In genomic region chr16:66656547-66656946, GRCh38 we compare ENCODE assay signal across 16 cellular contexts. TPM values are rescaled to one million over a fixed set of nuclear protein-coding genes. Genes with fewer than 3 reads are reported as not detected.
DNase-seq lines count a peak whose midpoint lies in the region; TF ChIP-seq lines count a peak whose summit lies in the region.
"Had no signal": no experiment of that assay in that cellular context is flagged by ENCODE, and none has a peak within 500 bp of the region (broad histone marks: within the 10 kb centered on the region; RNA-seq: fewer than 3 reads in every experiment).

No MANE protein-coding gene starts in this region.

- TF ChIP-seq CTCF in HFFc6 (IDR thresholded peaks at IDR 0.05) = no peak
- no peak for TF ChIP-seq CTCF in mammary epithelial cell (conservative IDR thresholded peaks at IDR 0.05 in 1 of 2, IDR thresholded peaks at IDR 0.05 in 1 of 2; ENCODE audit: extremely low read depth in 1 of 2, insufficient read depth in 1 of 2, low read depth in 1 of 2, low read length in 2 of 2)

- no peaks in the 10 kb centered on the region for H3K9me3 Mint-ChIP-seq in HFFc6
- H3K9me3 Mint-ChIP-seq: CD4-positive, CD25-positive, alpha-beta regulatory T cell had no signal

- H3K4me1 ChIP-seq in ACC112 (ENCODE audit: control insufficient read depth, insufficient read depth, low read length, unreplicated experiment) (peaks cover 43% of the 10 kb centered on the region), mammary epithelial cell (ENCODE audit: insufficient read depth, low read length) (peaks cover 33% of the 10 kb centered on the region)

- in situ Hi-C loops in mammary epithelial cell (cut with MboI; ENCODE audit: low sequenced_read_pairs in 2 of 2) = no loop called here

- no peak overlapping the region for H3K4me3 Mint-ChIP-seq in HFFc6
- H3K4me3 Mint-ChIP-seq: CD4-positive, CD25-positive, alpha-beta regulatory T cell had no signal

- dilution Hi-C loops in mammary epithelial cell (cut with HindIII; ENCODE audit: low sequenced_read_pairs) = no loop called here

- H3K9ac ChIP-seq in mammary epithelial cell (ENCODE audit: insufficient read depth, low read length) = no peak overlapping the region

- H3K27me3 ChIP-seq in ACC112 (ENCODE audit: insufficient read depth, low read length) (no peaks in the 10 kb centered on the region), mammary epithelial cell (ENCODE audit: insufficient read depth, low read length) (no peaks in the 10 kb centered on the region)
- H3K27me3 ChIP-seq: BE2C had no signal

- intact Hi-C loops in mammary epithelial cell (cut with micrococcal nuclease) = no loop called here

- DNase-seq in HFFc6 (peak; percentile 18), mammary epithelial cell (peak; percentile 27), kidney tubule cell (ENCODE audit: low spot score) (peak; percentile 72), activated gamma-delta T cell (lab: John Stamatoyannopoulos, UW) (no peak), SIG-M5 treated with dmso at 0.1 percent for 504 hours (lab: John Stamatoyannopoulos, UW; ENCODE audit: unreplicated experiment) (no peak), activated T-cell treated with anti-CD3 and anti-CD28 coated beads for 4 hours (no peak), T-helper 9 cell (no peak)
- DNase-seq: 8988T; BE2C; Caco-2; CD4-positive, CD25-positive, alpha-beta regulatory T cell; DMS153; GOT3; NCI-H1694 treated with DMSO at 0.1 percent for 48 hours had no signal

- H2AFZ ChIP-seq in ACC112 (ENCODE audit: low read length, unreplicated experiment) = no peak overlapping the region
- H2AFZ ChIP-seq in mammary epithelial cell (ENCODE audit: low read depth, low read length) = no peak overlapping the region

- 63% methylated on average over 3 of the region's 3 CpGs for WGBS in mammary epithelial cell (ENCODE audit: low coverage, missing lambda C conversion rate)

- peaks cover 49% of the 10 kb centered on the region for H3K4me1 Mint-ChIP-seq in HFFc6 (ENCODE audit: low read depth)

- H3K36me3 ChIP-seq in ACC112 (ENCODE audit: insufficient read depth, low read length) = no peaks in the 10 kb centered on the region
- H3K36me3 ChIP-seq in mammary epithelial cell (ENCODE audit: insufficient read depth, low read length) = no peaks in the 10 kb centered on the region
- H3K36me3 ChIP-seq: BE2C had no signal

- BruUV-seq in mammary epithelial cell (replicated peaks; lab: Mats Ljungman, UMichigan) = no TSS peak

- H3K27ac ChIP-seq in ACC112 (ENCODE audit: low read depth, low read length) (peak overlapping the region; percentile 51), mammary epithelial cell (ENCODE audit: insufficient read depth, low read depth, low read length) (no peak overlapping the region)

- H3K79me2 ChIP-seq in ACC112 (ENCODE audit: control insufficient read depth, insufficient read depth, low read length, unreplicated experiment) = peaks cover 13% of the 10 kb centered on the region
- H3K79me2 ChIP-seq in mammary epithelial cell (ENCODE audit: insufficient read depth, low read length) = peaks cover 66% of the 10 kb centered on the region

- H3K9me3 ChIP-seq in mammary epithelial cell (replicated peaks; ENCODE audit: insufficient read depth, low read length) = no peaks in the 10 kb centered on the region
- H3K9me3 ChIP-seq: BE2C, Caco-2 had no signal

- H4K20me1 ChIP-seq in mammary epithelial cell (ENCODE audit: insufficient read depth, low read length) = no peaks in the 10 kb centered on the region

- CTCF ChIA-PET in mammary epithelial cell (lab: Charles Lee; ENCODE audit: low non-redundant PET) = no interaction called here

- H3K27me3 Mint-ChIP-seq in HFFc6 (ENCODE audit: insufficient read depth) = no peaks in the 10 kb centered on the region; the same call in 1 of the 2 replicates

- no peak overlapping the region for H3K27ac Mint-ChIP-seq in HFFc6

- H3K4me3 ChIP-seq in ACC112 (ENCODE audit: low read depth, low read length) = no peak overlapping the region
- H3K4me3 ChIP-seq in mammary epithelial cell (replicated peaks in 1 of 3; ENCODE audit: insufficient read depth in 1 of 3, low read depth in 2 of 3, low read length in 3 of 3) = no peak overlapping the region
- H3K4me3 ChIP-seq: K562 had no signal

- H3K4me2 ChIP-seq in mammary epithelial cell (ENCODE audit: insufficient read depth, low read depth, low read length) = no peak overlapping the region

- no peaks in the 10 kb centered on the region for H3K36me3 Mint-ChIP-seq in HFFc6 (ENCODE audit: low read depth)
- H3K36me3 Mint-ChIP-seq: CD4-positive, CD25-positive, alpha-beta regulatory T cell had no signal

RNA-seq across cellular contexts. Expression of gene CMTM4, which starts 40.0 kb away (rescaled TPM):
- 10 to 100 TPM; 14.2 to 22.0 (median 18.8) TPM for total RNA-seq in HFFc6 (2021; fragmentation: NEBNext Ultra II Directional; extraction: Animal tissue kit (Norgen Biotek cat#: 25700))
- total RNA-seq in mammary epithelial cell = 10 to 100 TPM; 24.0 to 81.7 TPM
- 17.0 TPM for polyA plus RNA-seq in mammary epithelial cell
- polyA minus RNA-seq in mammary epithelial cell = 61.0 TPM

RNA-seq across cellular contexts. Expression of gene CMTM3, which starts 52.0 kb away (rescaled TPM):
- 10 to 100 TPM; 26.3 to 35.6 (median 28.0) TPM for total RNA-seq in HFFc6 (2021; fragmentation: NEBNext Ultra II Directional; extraction: Animal tissue kit (Norgen Biotek cat#: 25700))
- 10 to 100 TPM; 18.8 to 40.7 TPM for total RNA-seq in mammary epithelial cell
- polyA plus RNA-seq in mammary epithelial cell = 23.8 TPM
- polyA minus RNA-seq in mammary epithelial cell = 20.4 TPM

Comparison
In these comparisons a context has a peak if more than half of its experiments do, and no peak if none do; other contexts are left out.
1. DNase-seq: peak in HFFc6 (single experiment), mammary epithelial cell (single experiment) and kidney tubule cell (single experiment); none in activated gamma-delta T cell (single experiment), SIG-M5 treated with dmso at 0.1 percent for 504 hours (single experiment), activated T-cell treated with anti-CD3 and anti-CD28 coated beads for 4 hours (single experiment) and T-helper 9 cell (single experiment).